ENCODE assay signal across 33 cellular contexts in the genomic region with DNA sequence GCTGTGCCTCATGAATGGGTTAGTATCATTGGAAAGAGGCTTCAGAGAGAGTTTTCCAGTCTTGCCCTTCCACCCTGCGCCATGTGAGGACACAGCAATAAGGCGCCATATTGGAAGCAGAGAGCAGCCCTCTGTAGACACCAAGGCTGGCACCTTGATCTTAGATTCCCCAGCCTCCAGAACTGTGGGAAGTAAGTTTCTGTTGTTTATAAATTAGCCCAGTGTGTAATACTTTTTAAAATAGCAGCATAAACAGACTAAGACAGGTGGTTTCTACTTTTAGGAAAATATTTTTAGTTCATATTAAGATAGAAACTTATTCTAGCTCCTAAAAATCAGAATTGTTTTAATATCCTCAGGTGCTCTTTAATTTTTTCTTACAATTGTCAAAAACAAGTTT.
"Had no signal": no experiment of that assay in that cellular context is flagged by ENCODE, and none has a peak within 500 bp of the region (broad histone marks: within the 10 kb centered on the region; RNA-seq: fewer than 3 reads in every experiment).

No MANE protein-coding gene starts in this region.

- H3K36me3 ChIP-seq: breast epithelium had no signal

- H3K9me3 ChIP-seq: breast epithelium had no signal

- H3K4me2 ChIP-seq: KMS-11, PC-9 had no signal

- H3K27me3 ChIP-seq: breast epithelium had no signal

- H2AFZ ChIP-seq: PC-9 had no signal

- H3K4me3 ChIP-seq: breast epithelium, PC-9 had no signal

- DNase-seq: activated B cell treated with CpG ODN at 0.5 μM for 24 hours; activated CD4-positive, alpha-beta memory T cell treated with anti-CD3 and anti-CD28 coated beads for 36 hours; activated CD4-positive, alpha-beta T cell treated with anti-CD3 and anti-CD28 coated beads for 4 hours; activated CD4-positive, alpha-beta T cell treated with anti-CD3 and anti-CD28 coated beads, Interleukin-2, amount 50 U/mL, for 1 hour; activated CD4-positive, CD25-positive, alpha-beta regulatory T cell treated with anti-CD3 and anti-CD28 coated beads, Interleukin-2, amount 50 U/mL, for 72 hours; activated CD8-positive, alpha-beta memory T cell treated with anti-CD3 and anti-CD28 coated beads, Interleukin-2, amount 50 U/mL, for 4 hours; activated gamma-delta T cell treated with Interleukin-2 at 50 U/mL for 16 hours; activated naive CD4-positive, alpha-beta T cell treated with anti-CD3 and anti-CD28 coated beads for 36 hours; activated T-cell treated with anti-CD3 and anti-CD28 coated beads for 4 hours; activated T-cell treated with anti-CD3 and anti-CD28 coated beads, Interleukin-2, amount 50 U/mL, for 4 hours; amniotic stem cell; aorta; MM.1S; MV-4-11; NCI-H1092; NCI-H1436 treated with DMSO at 0.1 percent for 48 hours; NCI-H1694 treated with DMSO at 0.1 percent for 48 hours; NCI-H2029; NCI-H510A; NCI-H526; NCI-H748 treated with DMSO at 0.1 percent for 48 hours; NK-92 treated with Interleukin-12 subunit alpha and Interleukin-12 subunit beta, amount 100 ng/mL, for 24 hours; PC-9; SIG-M5; SW 1271; T-helper 1 cell; T-helper 2 cell; T-helper 9 cell had no signal

- H3K4me1 ChIP-seq: breast epithelium had no signal

- H3K9ac ChIP-seq: KMS-11 had no signal

- ATAC-seq: activated T-cell treated with anti-CD3 and anti-CD28 coated beads, Interleukin-2, amount 50 U/mL, for 4 hours; Right ventricle myocardium inferior had no signal

- H3K27ac ChIP-seq: breast epithelium, KMS-11, PC-9, RWPE1, VCaP had no signal
